In genomic region chr1:32773764-32774463, GRCh38 we compare ENCODE assay signal across 10 cellular contexts. TPM values are rescaled to one million over a fixed set of nuclear protein-coding genes. Genes with fewer than 3 reads are reported as not detected.
DNase-seq lines count a peak whose midpoint lies in the region; ATAC-seq and TF ChIP-seq lines count a peak whose summit lies in the region.
"Had no signal": no experiment of that assay in that cellular context is flagged by ENCODE, and none has a peak within 500 bp of the region (broad histone marks: within the 10 kb centered on the region; RNA-seq: fewer than 3 reads in every experiment).

No MANE protein-coding gene starts in this region.

- intact Hi-C loops in sciatic nerve (cut with DNase I) = loop anchor here (5.0 to 10.0 kb wide), 2 partner anchors 62 to 1281 kb away; no protein-coding TSS in a partner anchor

- peaks cover 8% of the 10 kb centered on the region for H3K36me3 Mint-ChIP-seq in activated naive CD8-positive, alpha-beta T cell

- H3K4me1 ChIP-seq in HEK293 (ENCODE audit: control insufficient read depth, insufficient read depth, low read length) = no peaks in the 10 kb centered on the region
- H3K4me1 ChIP-seq: HAP-1 had no signal

- H3K27ac Mint-ChIP-seq in activated naive CD8-positive, alpha-beta T cell = peak overlapping the region; percentile 38

- H3K9me3 ChIP-seq in AG04450 (ENCODE audit: control insufficient read depth, insufficient read depth, low read length) (no peaks in the 10 kb centered on the region; the same call in 1 of the 2 replicates), HEK293 (ENCODE audit: control insufficient read depth, insufficient read depth, low read depth, low read length) (no peaks in the 10 kb centered on the region)
- H3K9me3 ChIP-seq: HAP-1 had no signal

- no peak overlapping the region for H3K4me3 Mint-ChIP-seq in activated naive CD8-positive, alpha-beta T cell

- CTCF ChIA-PET in AG04450 (lab: Charles Lee) = interaction anchor here (0.6 to 9.6 kb wide), 22 partner anchors 9 to 373 kb away, joined by 3 to 133 read pairs (median 5); no protein-coding TSS in a partner anchor
- CTCF ChIA-PET in HEK293 (lab: Yijun Ruan, JAX) = interaction anchor here (0.6 to 10.8 kb wide), 28 partner anchors 8 to 373 kb away, joined by 3 to 253 read pairs (median 5); no protein-coding TSS in a partner anchor

- H3K4me1 Mint-ChIP-seq in activated naive CD8-positive, alpha-beta T cell (ENCODE audit: low read depth) = peaks cover 16% of the 10 kb centered on the region

- peaks cover 7 to 75% of the 10 kb centered on the region in 2 experiments; a peak in 2 of 3 replicates for H3K36me3 ChIP-seq in HEK293 (ENCODE audit: control insufficient read depth in 2 of 2, insufficient read depth in 1 of 2, low read length in 2 of 2)

- peaks cover 2% of the 10 kb centered on the region for H3K27me3 ChIP-seq in AG04450 (ENCODE audit: control insufficient read depth, insufficient read depth, low read length)

- H3K27me3 Mint-ChIP-seq in activated naive CD8-positive, alpha-beta T cell = no peaks in the 10 kb centered on the region

- TF ChIP-seq CTCF in AG04450 (IDR thresholded peaks at IDR 0.05; ENCODE audit: low read depth, low read length) (no peak), HEK293 (tag by site-specific recombination; IDR thresholded peaks at IDR 0.05) (no peak)

- no peaks in the 10 kb centered on the region for H3K9me3 Mint-ChIP-seq in activated naive CD8-positive, alpha-beta T cell (ENCODE audit: low read depth)

- H3K4me3 ChIP-seq in AG04450 (ENCODE audit: low read depth, low read length) (no peak overlapping the region), HEK293 (ENCODE audit: low read depth, low read length) (no peak overlapping the region)
- H3K4me3 ChIP-seq: HAP-1 had no signal

- POLR2A ChIA-PET in AG04450 (lab: Yijun Ruan, JAX) (interaction anchor here (1.1 to 2.4 kb wide), 4 partner anchors 61 to 254 kb away, joined by 3 to 13 read pairs (median 6); partner anchors contain the start of gene SYNC), HEK293 (lab: Yijun Ruan, JAX) (interaction anchor here (0.8 to 3.7 kb wide), 9 partner anchors 10 to 123 kb away, joined by 3 to 41 read pairs (median 4); partner anchors contain the start of genes RBBP4 and S100PBP)

- DNase-seq in AG04450 (ENCODE audit: low read depth, low spot score) = no peak
- peak; percentile 79 for DNase-seq in myocyte (ENCODE audit: low read depth)
- DNase-seq in sciatic nerve (ENCODE audit: low spot score) = no peak
- DNase-seq in GOT3 (lab: John Stamatoyannopoulos, UW) = no peak
- no peak for DNase-seq in GF-D8 (lab: John Stamatoyannopoulos, UW)

- H3K27ac ChIP-seq in AG04450 (ENCODE audit: low read depth, low read length) (peak overlapping the region; percentile 31), HEK293 (ENCODE audit: extremely low read depth, low read depth, low read length) (no peak overlapping the region)
- H3K27ac ChIP-seq: KMS-11 had no signal

- ATAC-seq in HG03442 (IDR thresholded peaks at IDR 0.05; ENCODE audit: unreplicated experiment) = no peak
- ATAC-seq in sciatic nerve = no peak

TF ChIP-seq in HEK293, 187 proteins besides CTCF, POLR2A, EP300 and RAD21 (continues in another document):
- TF ChIP-seq ZNF585B (tag by site-specific recombination; IDR thresholded peaks at IDR 0.05) = no peak
- TF ChIP-seq ELK4 (IDR thresholded peaks at IDR 0.05; ENCODE audit: borderline replicate concordance, low read depth, low read length) = no peak
- TF ChIP-seq ZXDB (tag by site-specific recombination; IDR thresholded peaks at IDR 0.05) = no peak
- TF ChIP-seq, protein P1, sequence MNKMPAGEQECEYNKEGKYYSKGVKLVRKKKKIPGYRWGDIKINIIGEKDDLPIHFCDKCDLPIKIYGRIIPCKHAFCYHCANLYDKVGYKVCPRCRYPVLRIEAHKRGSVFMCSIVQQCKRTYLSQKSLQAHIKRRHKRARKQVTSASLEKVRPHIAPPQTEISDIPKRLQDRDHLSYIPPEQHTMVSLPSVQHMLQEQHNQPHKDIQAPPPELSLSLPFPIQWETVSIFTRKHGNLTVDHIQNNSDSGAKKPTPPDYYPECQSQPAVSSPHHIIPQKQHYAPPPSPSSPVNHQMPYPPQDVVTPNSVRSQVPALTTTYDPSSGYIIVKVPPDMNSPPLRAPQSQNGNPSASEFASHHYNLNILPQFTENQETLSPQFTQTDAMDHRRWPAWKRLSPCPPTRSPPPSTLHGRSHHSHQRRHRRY (tag by site-specific recombination; IDR thresholded peaks at IDR 0.05) = no peak
- no peak for TF ChIP-seq ZNF140 (tag by site-specific recombination; IDR thresholded peaks at IDR 0.05)
- TF ChIP-seq SCRT1 (tag by site-specific recombination; IDR thresholded peaks at IDR 0.05; ENCODE audit: borderline replicate concordance) = no peak
- no peak for TF ChIP-seq OVOL3 (tag by site-specific recombination; IDR thresholded peaks at IDR 0.05)
- no peak for TF ChIP-seq ZNF473 (tag by site-specific recombination; IDR thresholded peaks at IDR 0.05)
- TF ChIP-seq ZNF155 (tag by site-specific recombination; IDR thresholded peaks at IDR 0.05) = no peak
- TF ChIP-seq, protein P2, sequence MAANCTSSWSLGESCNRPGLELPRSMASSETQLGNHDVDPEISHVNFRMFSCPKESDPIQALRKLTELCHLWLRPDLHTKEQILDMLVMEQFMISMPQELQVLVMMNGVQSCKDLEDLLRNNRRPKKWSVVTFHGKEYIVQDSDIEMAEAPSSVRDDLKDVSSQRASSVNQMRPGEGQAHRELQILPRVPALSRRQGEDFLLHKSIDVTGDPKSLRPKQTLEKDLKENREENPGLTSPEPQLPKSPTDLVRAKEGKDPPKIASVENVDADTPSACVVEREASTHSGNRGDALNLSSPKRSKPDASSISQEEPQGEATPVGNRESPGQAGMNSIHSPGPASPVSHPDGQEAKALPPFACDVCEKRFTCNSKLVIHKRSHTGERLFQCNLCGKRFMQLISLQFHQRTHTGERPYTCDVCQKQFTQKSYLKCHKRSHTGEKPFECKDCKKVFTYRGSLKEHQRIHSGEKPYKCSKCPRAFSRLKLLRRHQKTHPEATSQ (tag by site-specific recombination; IDR thresholded peaks at IDR 0.05) = no peak
- peak; percentile 30; the same call in 1 of the 2 replicates for TF ChIP-seq GLIS2 (tag by site-specific recombination; IDR thresholded peaks at IDR 0.05)
- no peak for TF ChIP-seq GFI1B (tag by site-specific recombination; IDR thresholded peaks at IDR 0.05)
- TF ChIP-seq, protein P3, sequence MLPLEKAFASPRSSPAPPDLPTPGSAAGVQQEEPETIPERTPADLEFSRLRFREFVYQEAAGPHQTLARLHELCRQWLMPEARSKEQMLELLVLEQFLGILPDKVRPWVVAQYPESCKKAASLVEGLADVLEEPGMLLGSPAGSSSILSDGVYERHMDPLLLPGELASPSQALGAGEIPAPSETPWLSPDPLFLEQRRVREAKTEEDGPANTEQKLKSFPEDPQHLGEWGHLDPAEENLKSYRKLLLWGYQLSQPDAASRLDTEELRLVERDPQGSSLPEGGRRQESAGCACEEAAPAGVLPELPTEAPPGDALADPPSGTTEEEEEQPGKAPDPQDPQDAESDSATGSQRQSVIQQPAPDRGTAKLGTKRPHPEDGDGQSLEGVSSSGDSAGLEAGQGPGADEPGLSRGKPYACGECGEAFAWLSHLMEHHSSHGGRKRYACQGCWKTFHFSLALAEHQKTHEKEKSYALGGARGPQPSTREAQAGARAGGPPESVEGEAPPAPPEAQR (tag by site-specific recombination; IDR thresholded peaks at IDR 0.05) = no peak
- TF ChIP-seq GLI2 (tag by site-specific recombination; IDR thresholded peaks at IDR 0.05; ENCODE audit: borderline replicate concordance, low read depth) = no peak
- TF ChIP-seq ZNF707 (tag by site-specific recombination; IDR thresholded peaks at IDR 0.05) = no peak
- no peak for TF ChIP-seq ZNF530 (tag by site-specific recombination; IDR thresholded peaks at IDR 0.05; ENCODE audit: low read depth)
- TF ChIP-seq KLF10 (tag by site-specific recombination; IDR thresholded peaks at IDR 0.05) = no peak
- no peak for TF ChIP-seq ZNF48 (tag by site-specific recombination; IDR thresholded peaks at IDR 0.05)
- TF ChIP-seq ZNF76 (tag by site-specific recombination; IDR thresholded peaks at IDR 0.05; ENCODE audit: borderline replicate concordance, low read depth) = no peak
- TF ChIP-seq ZNF112 (tag by site-specific recombination; IDR thresholded peaks at IDR 0.05) = no peak

RNA-seq across cellular contexts. Expression of gene YARS1, which starts 43.2 kb away (rescaled TPM):
- polyA plus RNA-seq in AG04450 (2011; rRNA removed) = 105 and 107 TPM in 2 replicates
- 116 and 130 TPM in 2 replicates for polyA minus RNA-seq in AG04450 (2011; rRNA and poly(A)+ RNA removed)
- 76.2 and 79.9 TPM in 2 replicates for total RNA-seq in myocyte
- 134 TPM for polyA plus RNA-seq in myocyte (2012)
- total RNA-seq in sciatic nerve = 46.8 TPM

RNA-seq across cellular contexts. Expression of gene S100PBP, which starts 43.5 kb away (rescaled TPM):
- polyA plus RNA-seq in AG04450 (2011; rRNA removed) = 32.2 and 43.7 TPM in 2 replicates
- polyA minus RNA-seq in AG04450 (2011; rRNA and poly(A)+ RNA removed) = 25.1 and 38.3 TPM in 2 replicates
- total RNA-seq in myocyte (18.4 and 27.9 TPM in 2 replicates), sciatic nerve (59.8 TPM)
- 19.4 TPM for polyA plus RNA-seq in myocyte (2012)
